ENCODE assay signal across 8 cellular contexts in the genomic region with DNA sequence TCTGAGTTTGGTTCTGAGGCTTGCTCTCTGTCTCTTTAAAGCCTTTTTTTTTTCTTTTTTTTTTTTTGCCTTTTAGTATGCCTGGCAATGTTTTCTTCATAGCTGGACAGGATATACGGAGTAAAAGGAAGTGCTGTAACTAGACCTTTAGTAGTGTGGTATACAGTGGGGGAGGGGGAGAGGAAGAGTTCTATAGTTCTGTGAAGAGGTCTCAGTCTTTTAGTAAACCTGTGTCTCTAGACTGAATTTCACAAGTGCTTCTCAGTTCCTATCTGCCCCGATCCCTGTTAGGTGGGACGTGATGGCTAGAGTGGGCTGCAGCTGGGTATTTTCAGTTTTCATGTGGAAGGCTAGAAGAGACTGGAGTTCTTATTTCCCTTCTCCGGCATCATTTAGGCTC. TPM values are rescaled to one million over a fixed set of nuclear protein-coding genes. Genes with fewer than 3 reads are reported as not detected.
DNase-seq lines count a peak whose midpoint lies in the region; FAIRE-seq and TF ChIP-seq lines count a peak whose summit lies in the region.
"Had no signal": no experiment of that assay in that cellular context is flagged by ENCODE, and none has a peak within 500 bp of the region (broad histone marks: within the 10 kb centered on the region; RNA-seq: fewer than 3 reads in every experiment).

No MANE protein-coding gene starts in this region.

- H2AFZ ChIP-seq in hepatocyte: peak overlapping the region; percentile 31

- H3K4me3 ChIP-seq in hepatocyte: no peak overlapping the region
- peak overlapping the region; percentile 18 for H3K4me3 ChIP-seq in suprapubic skin

- peak; percentile 57 for DNase-seq in HTR-8/SVneo (ENCODE audit: insufficient read length, low spot score)
- DNase-seq in SW 1271 (lab: John Stamatoyannopoulos, UW): peak; percentile 8 to 69
- peak; percentile 69 for DNase-seq in hepatocyte (ENCODE audit: low spot score)
- no peak for DNase-seq in suprapubic skin (ENCODE audit: low spot score in 2 of 2)
- no peak for DNase-seq in DMS79 (lab: John Stamatoyannopoulos, UW)
- no peak for DNase-seq in HuH-7.5 (ENCODE audit: low spot score)
- DNase-seq in activated naive CD8-positive, alpha-beta T cell treated with anti-CD3 and anti-CD28 coated beads for 36 hours: no peak
- DNase-seq: substantia nigra had no signal

- TF ChIP-seq EP300 in suprapubic skin (IDR thresholded peaks at IDR 0.05): no peak

- peaks cover 11% of the 10 kb centered on the region for H3K79me2 ChIP-seq in hepatocyte

- H3K27me3 ChIP-seq in hepatocyte (no peaks in the 10 kb centered on the region), suprapubic skin (no peaks in the 10 kb centered on the region)

- H3K36me3 ChIP-seq in hepatocyte (replicated peaks; ENCODE audit: insufficient read depth, low read depth) (no peaks in the 10 kb centered on the region), suprapubic skin (no peaks in the 10 kb centered on the region)

- no peaks in the 10 kb centered on the region for H4K20me1 ChIP-seq in hepatocyte (ENCODE audit: insufficient read depth, poor library complexity, severe bottlenecking)

- no peak for TF ChIP-seq CTCF in hepatocyte (IDR thresholded peaks at IDR 0.05; ENCODE audit: poor library complexity)
- no peak for TF ChIP-seq CTCF in suprapubic skin (IDR thresholded peaks at IDR 0.05)

- peak overlapping the region; percentile 98 for H3K27ac ChIP-seq in hepatocyte
- peak overlapping the region; percentile 84 for H3K27ac ChIP-seq in suprapubic skin

- no peaks in the 10 kb centered on the region for H3K27me3 Mint-ChIP-seq in activated naive CD8-positive, alpha-beta T cell treated with anti-CD3 and anti-CD28 coated beads for 36 hours

- no peak for TF ChIP-seq POLR2A in suprapubic skin (IDR thresholded peaks at IDR 0.05)

- H3K4me2 ChIP-seq in hepatocyte: peak overlapping the region; percentile 70

- H3K4me3 Mint-ChIP-seq in activated naive CD8-positive, alpha-beta T cell treated with anti-CD3 and anti-CD28 coated beads for 36 hours: no peak overlapping the region

- WGBS in hepatocyte (ENCODE audit: low lambda C conversion rate, missing lambda C conversion rate): 16% methylated on average over 4 of the region's 4 CpGs
- 12% methylated on average over 4 of the region's 4 CpGs for WGBS in suprapubic skin

- H3K27ac Mint-ChIP-seq in activated naive CD8-positive, alpha-beta T cell treated with anti-CD3 and anti-CD28 coated beads for 36 hours: no peak overlapping the region

- H3K4me1 Mint-ChIP-seq in activated naive CD8-positive, alpha-beta T cell treated with anti-CD3 and anti-CD28 coated beads for 36 hours: peaks cover 2% of the 10 kb centered on the region

- H3K36me3 Mint-ChIP-seq in activated naive CD8-positive, alpha-beta T cell treated with anti-CD3 and anti-CD28 coated beads for 36 hours: peaks cover 2% of the 10 kb centered on the region

- no peaks in the 10 kb centered on the region for H3K9me3 ChIP-seq in hepatocyte (ENCODE audit: low read depth)
- no peaks in the 10 kb centered on the region for H3K9me3 ChIP-seq in suprapubic skin

- FAIRE-seq in HTR-8/SVneo (lab: Jason Lieb, UNC): no peak

- no peaks in the 10 kb centered on the region for H3K9me2 ChIP-seq in hepatocyte (replicated peaks; ENCODE audit: insufficient read depth)

- peaks cover 57% of the 10 kb centered on the region for H3K4me1 ChIP-seq in hepatocyte (ENCODE audit: insufficient read depth)
- H3K4me1 ChIP-seq in suprapubic skin: peaks cover 38% of the 10 kb centered on the region

- no peaks in the 10 kb centered on the region for H3K9me3 Mint-ChIP-seq in activated naive CD8-positive, alpha-beta T cell treated with anti-CD3 and anti-CD28 coated beads for 36 hours

RNA-seq across cellular contexts. Expression of a gene that starts 3.1 kb away (rescaled TPM):
- 56.7 and 63.1 TPM in 2 replicates for total RNA-seq in hepatocyte
- polyA plus RNA-seq in hepatocyte: 27.4 and 29.7 TPM in 2 replicates
- 1 to 10 TPM; 1.4 to 4.4 (median 2.7) TPM for total RNA-seq in suprapubic skin
- total RNA-seq in activated naive CD8-positive, alpha-beta T cell treated with anti-CD3 and anti-CD28 coated beads for 36 hours: under 1 TPM; 0.70 to 0.99 TPM

RNA-seq across cellular contexts. Expression of a gene that starts 47.3 kb away (rescaled TPM):
- total RNA-seq in hepatocyte (21.6 and 33.8 TPM in 2 replicates), suprapubic skin (10 to 100 TPM; 10.3 to 27.4 (median 15.1) TPM)
- 26.3 and 29.4 TPM in 2 replicates for polyA plus RNA-seq in hepatocyte
- 10 to 100 TPM; 36.1 to 38.1 TPM for total RNA-seq in activated naive CD8-positive, alpha-beta T cell treated with anti-CD3 and anti-CD28 coated beads for 36 hours

RNA-seq across cellular contexts. Expression of a gene that starts 47.4 kb away (rescaled TPM):
- total RNA-seq in hepatocyte (30.5 and 42.0 TPM in 2 replicates), suprapubic skin (10 to 100 TPM; 20.2 to 30.1 (median 25.6) TPM)
- 26.8 and 28.5 TPM in 2 replicates for polyA plus RNA-seq in hepatocyte
- total RNA-seq in activated naive CD8-positive, alpha-beta T cell treated with anti-CD3 and anti-CD28 coated beads for 36 hours: 10 to 100 TPM; 39.2 to 42.0 TPM

Comparison
In these comparisons a context has a peak if more than half of its experiments do, and no peak if none do; other contexts are left out.
1. DNase-seq: peak in HTR-8/SVneo (single experiment), SW 1271 (2 of 2) and hepatocyte (single experiment); none in suprapubic skin (0 of 2), DMS79 (single experiment), HuH-7.5 (single experiment) and activated naive CD8-positive, alpha-beta T cell treated with anti-CD3 and anti-CD28 coated beads for 36 hours (single experiment).
2. RNA of a gene that starts 3.1 kb away (total RNA-seq): 56.7 to 63.1 TPM in hepatocyte; 1.4 to 4.4 TPM in suprapubic skin and 0.70 to 0.99 TPM in activated naive CD8-positive, alpha-beta T cell treated with anti-CD3 and anti-CD28 coated beads for 36 hours; every median in the first group is over 10 times any median in the second.